ENCODE assay signal across 9 cellular contexts in the genomic region with DNA sequence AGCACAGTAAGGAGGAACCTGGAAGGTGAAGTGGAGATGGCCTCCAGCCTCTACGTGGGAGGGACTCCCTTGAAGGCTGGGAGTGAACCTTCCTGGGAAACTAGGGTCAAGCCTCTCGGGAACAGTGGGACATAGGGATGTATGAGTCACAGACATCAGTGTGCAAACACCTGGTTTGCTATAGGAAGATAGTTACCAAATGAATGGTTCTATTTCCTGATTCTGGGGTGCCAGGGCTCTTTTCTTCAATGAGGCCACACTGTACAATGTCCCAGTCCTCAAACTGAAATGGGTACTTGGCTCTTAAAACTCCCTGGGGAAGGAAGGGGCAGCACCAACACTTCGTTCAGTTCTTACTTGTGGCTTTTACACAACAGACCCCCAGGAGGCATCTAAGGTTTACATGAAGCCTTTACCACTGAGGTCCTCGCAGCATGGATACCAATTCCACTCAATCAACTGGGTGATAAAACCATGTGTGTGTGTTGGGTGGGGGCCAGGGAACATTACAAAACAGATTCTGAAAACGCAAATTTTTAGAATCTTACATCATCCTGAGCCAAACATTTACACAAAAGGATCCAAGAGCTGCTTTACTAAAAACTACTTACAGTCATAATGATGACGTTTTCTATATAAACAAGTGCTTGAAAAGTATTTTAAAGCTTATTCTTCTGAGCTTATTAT. TPM values are rescaled to one million over a fixed set of nuclear protein-coding genes. Genes with fewer than 3 reads are reported as not detected.
A peak's percentile ranks its signal among the peaks of the same experiment; 100 is the strongest.
DNase-seq lines count a peak whose midpoint lies in the region; ATAC-seq and TF ChIP-seq lines count a peak whose summit lies in the region.
"Had no signal": no experiment of that assay in that cellular context is flagged by ENCODE, and none has a peak within 500 bp of the region (broad histone marks: within the 10 kb centered on the region; RNA-seq: fewer than 3 reads in every experiment).

No MANE protein-coding gene starts in this region.

- H3K4me1 ChIP-seq in RWPE2 (ENCODE audit: insufficient read depth, poor library complexity, severe bottlenecking) (peaks cover 32% of the 10 kb centered on the region), psoas muscle (peaks cover 9% of the 10 kb centered on the region)

- H3K9me3 ChIP-seq in RWPE2 (ENCODE audit: severe bottlenecking) (no peaks in the 10 kb centered on the region), psoas muscle (no peaks in the 10 kb centered on the region)

- H3K27me3 ChIP-seq in RWPE2 (ENCODE audit: insufficient read depth, poor library complexity, severe bottlenecking) (peaks cover 2% of the 10 kb centered on the region), psoas muscle (ENCODE audit: insufficient read depth in 3 of 3, low read length in 2 of 3) (peaks cover 0 to 1% (median 0%) of the 10 kb centered on the region in 3 donors)

- TF ChIP-seq CTCF in RWPE2 (IDR thresholded peaks at IDR 0.05; ENCODE audit: poor library complexity, severe bottlenecking), result no peak
- no peak for TF ChIP-seq CTCF in psoas muscle (IDR thresholded peaks at IDR 0.05)

- peaks cover 49% of the 10 kb centered on the region for H3K36me3 ChIP-seq in RWPE2 (ENCODE audit: low read depth)
- peaks cover 3 to 69% of the 10 kb centered on the region in 2 donors for H3K36me3 ChIP-seq in psoas muscle (ENCODE audit: insufficient read depth in 1 of 2, low read depth in 1 of 2)

- intact Hi-C loops in psoas muscle (cut with DNase I), result no loop called here

- 60 to 69% (median 61%) methylated on average over 6 of the region's 6 CpGs for WGBS in psoas muscle, 3 donors

- H3K4me3 ChIP-seq in RWPE2 (ENCODE audit: severe bottlenecking), result no peak overlapping the region
- no peak overlapping the region for H3K4me3 ChIP-seq in psoas muscle

- peak; percentile 96 for DNase-seq in EH (ENCODE audit: low read depth)
- DNase-seq in RWPE2 (ENCODE audit: low spot score), result no peak
- peak; percentile 96 for DNase-seq in fibroblast of gingiva (ENCODE audit: low read depth)
- peak; percentile 47 to 60 for DNase-seq in psoas muscle
- DNase-seq in central memory CD4-positive, alpha-beta T cell, result no peak
- DNase-seq in activated gamma-delta T cell (lab: John Stamatoyannopoulos, UW), result no peak

- H3K27ac ChIP-seq in RWPE2 (ENCODE audit: poor library complexity, severe bottlenecking) (peak overlapping the region; percentile 96), psoas muscle (peak overlapping the region; percentile 19)

- peak; percentile 8 for ATAC-seq in RWPE2 (ENCODE audit: low read depth)
- no peak for ATAC-seq in psoas muscle
- ATAC-seq in HG02798 (IDR thresholded peaks at IDR 0.05; ENCODE audit: poor library complexity, unreplicated experiment), result no peak
- no peak for ATAC-seq in HG02981 (IDR thresholded peaks at IDR 0.05; ENCODE audit: unreplicated experiment)

RNA-seq across cellular contexts. Expression of a gene that starts 10.4 kb away (rescaled TPM):
- 10 to 100 TPM in 1 of 4 donors, 1 to 10 TPM in 3; 1.8 to 18.2 (median 4.5) TPM for total RNA-seq in psoas muscle
- polyA plus RNA-seq in psoas muscle, result 10 to 100 TPM in 1 of 3 donors, 1 to 10 TPM in 2; 1.4 to 15.4 (median 1.7) TPM

RNA-seq across cellular contexts. Expression of a gene that starts 30.7 kb away (rescaled TPM):
- total RNA-seq in psoas muscle, result 100 to 1,000 TPM in 3 of 4 donors, 10 to 100 TPM in 1; 82.1 to 175 (median 153) TPM
- polyA plus RNA-seq in psoas muscle, result 100 to 1,000 TPM in 1 of 3 donors, 10 to 100 TPM in 2; 67.7 to 121 (median 91.7) TPM
- total RNA-seq: T-helper 2 cell treated with Interferon-gamma antibody and Interleukin-4, amounts not matched to agents 100 ng/mL and 5 ng/mL, for 36 hours had no signal

RNA-seq across cellular contexts. Expression of a gene that starts 34.3 kb away (rescaled TPM):
- total RNA-seq in psoas muscle, result 10 to 100 TPM; 31.8 to 43.8 (median 39.3) TPM
- polyA plus RNA-seq in psoas muscle, result 10 to 100 TPM; 55.2 to 66.6 (median 58.4) TPM

Comparison
In these comparisons a context has a peak if more than half of its experiments do, and no peak if none do; other contexts are left out.
1. DNase-seq: peak in EH (single experiment), fibroblast of gingiva (single experiment) and psoas muscle (2 of 2); none in RWPE2 (single experiment), central memory CD4-positive, alpha-beta T cell (single experiment) and activated gamma-delta T cell (single experiment).